ENCODE assay signal across 12 cellular contexts in the genomic region with DNA sequence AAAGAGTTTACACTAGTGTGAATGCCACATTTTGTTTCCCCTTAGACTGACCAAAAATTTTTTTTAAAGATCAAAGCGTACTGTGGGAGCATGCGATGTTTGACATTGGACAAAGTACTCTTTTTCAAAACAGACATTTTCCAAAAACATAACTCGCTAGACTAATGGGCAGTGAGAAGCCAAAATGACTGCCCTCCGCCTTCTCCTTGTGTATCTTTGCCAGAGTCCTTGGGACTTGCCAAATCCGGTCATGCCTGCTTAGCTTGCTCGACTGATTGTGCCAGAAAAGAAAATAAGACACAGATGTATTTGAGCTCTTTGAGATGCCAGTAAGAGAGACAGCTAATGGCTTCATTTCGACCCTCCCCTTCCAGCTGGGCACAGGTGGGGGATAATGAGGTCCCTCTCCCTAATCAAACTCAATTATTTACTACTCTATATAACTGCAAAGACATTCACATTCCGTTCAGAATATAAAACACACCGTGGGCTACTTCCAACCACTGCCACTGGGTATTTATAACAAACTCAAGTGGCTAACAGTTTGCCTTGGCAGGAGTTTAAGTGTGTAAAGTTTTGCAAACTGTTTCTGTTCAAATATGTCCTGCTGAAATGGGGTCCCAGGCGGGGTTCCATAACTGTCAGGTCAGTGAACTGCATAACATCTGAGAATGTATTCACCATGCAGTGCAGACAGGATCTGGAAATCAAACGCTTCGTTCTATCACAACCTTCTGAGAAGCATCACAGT.
DNase-seq lines count a peak whose midpoint lies in the region; ATAC-seq, FAIRE-seq and TF ChIP-seq lines count a peak whose summit lies in the region.
"Had no signal": no experiment of that assay in that cellular context is flagged by ENCODE, and none has a peak within 500 bp of the region (broad histone marks: within the 10 kb centered on the region; RNA-seq: fewer than 3 reads in every experiment).

No MANE protein-coding gene starts in this region.

- H3K9me3 ChIP-seq in pancreas (no peaks in the 10 kb centered on the region), WERI-Rb-1 (ENCODE audit: severe bottlenecking) (no peaks in the 10 kb centered on the region)

- TF ChIP-seq CTCF in AG10803 (conservative IDR thresholded peaks at IDR 0.05; ENCODE audit: low read length), result no peak
- TF ChIP-seq CTCF in pancreas (IDR thresholded peaks at IDR 0.05), result no peak
- no peak for TF ChIP-seq CTCF in WERI-Rb-1 (IDR thresholded peaks at IDR 0.05; ENCODE audit: low read depth, low read length)

- 11 to 13% methylated on average over 12 of the region's 12 CpGs for WGBS in pancreas, 2 donors

- no peak overlapping the region for H3K4me3 ChIP-seq in AG10803 (ENCODE audit: low read length)
- H3K4me3 ChIP-seq in pancreas, result no peak overlapping the region
- no peak overlapping the region for H3K4me3 ChIP-seq in WERI-Rb-1 (ENCODE audit: low read depth, low read length)

- no peaks in the 10 kb centered on the region for H3K27me3 ChIP-seq in pancreas
- no peaks in the 10 kb centered on the region for H3K27me3 ChIP-seq in WERI-Rb-1 (ENCODE audit: insufficient read depth, low read depth, severe bottlenecking)

- H3K27ac ChIP-seq in pancreas, result peak overlapping the region in 2 of 4 donors; percentile 6 to 40
- no peak overlapping the region for H3K27ac ChIP-seq in WERI-Rb-1

- peak; percentile 9 for FAIRE-seq in pancreas (lab: Jason Lieb, UNC)
- FAIRE-seq: H54 had no signal

- peak; percentile 69 for ATAC-seq in SK-N-SH treated with all-trans-retinoic acid at 6 μM for 48 hours
- ATAC-seq in Right ventricle myocardium inferior, result peak; percentile 73
- peak; percentile 66 to 82 (median 82) for ATAC-seq in pancreas
- ATAC-seq in GM19463 (IDR thresholded peaks at IDR 0.05; ENCODE audit: unreplicated experiment), result no peak
- ATAC-seq in HG03196 (IDR thresholded peaks at IDR 0.05; ENCODE audit: unreplicated experiment), result no peak
- ATAC-seq: activated T-helper 17 cell treated with anti-CD3 and anti-CD28 coated beads, Interleukin-2, amount 50 U/mL, for 72 hours had no signal

- H3K36me3 ChIP-seq in pancreas, result no peaks in the 10 kb centered on the region
- H3K36me3 ChIP-seq in WERI-Rb-1, result no peaks in the 10 kb centered on the region; the same call in 1 of the 2 replicates

- DNase-seq in AG10803 (ENCODE audit: low read depth), result peak; percentile 86
- DNase-seq in Right ventricle myocardium inferior (ENCODE audit: missing footprints), result no peak
- DNase-seq in pancreas, result peak in 4 of 6 donors; percentile 39 to 66 (median 56)
- DNase-seq in SW 1271 (lab: John Stamatoyannopoulos, UW), result no peak
- no peak for DNase-seq in WERI-Rb-1
- DNase-seq: CD4-positive, CD25-positive, alpha-beta regulatory T cell; T-helper 9 cell had no signal

- peaks cover 6 to 44% (median 29%) of the 10 kb centered on the region in 3 donors for H3K4me1 ChIP-seq in pancreas

- intact Hi-C loops in Right ventricle myocardium inferior (cut with DNase I), result loop anchor here (2.0 to 10.0 kb wide), 4 partner anchors 37 to 335 kb away; no protein-coding TSS in a partner anchor
- intact Hi-C loops in pancreas (cut with DNase I), result no loop called here

TF ChIP-seq in SK-N-SH treated with all-trans-retinoic acid at 6 μM for 48 hours, 23 proteins besides CTCF, POLR2A, EP300 and RAD21:
- TF ChIP-seq BACH2 (CRISPR knock-in tag; IDR thresholded peaks at IDR 0.05; ENCODE audit: borderline replicate concordance) (no peak), POU6F1 (CRISPR knock-in tag; IDR thresholded peaks at IDR 0.05; ENCODE audit: borderline replicate concordance, low read depth) (no peak), ISL1 (CRISPR knock-in tag; IDR thresholded peaks at IDR 0.05) (no peak)
TF ChIP-seq in SK-N-SH treated with all-trans-retinoic acid at 6 μM for 48 hours: peak in this region for 0.

Comparison
In these comparisons a context has a peak if more than half of its experiments do, and no peak if none do; other contexts are left out.
1. DNase-seq: peak in AG10803 (single experiment) and pancreas (4 of 6); none in Right ventricle myocardium inferior (single experiment), SW 1271 (0 of 2) and WERI-Rb-1 (single experiment).
2. ATAC-seq: peak in SK-N-SH treated with all-trans-retinoic acid at 6 μM for 48 hours (single experiment), Right ventricle myocardium inferior (single experiment) and pancreas (4 of 4); none in GM19463 (single experiment) and HG03196 (single experiment).